In genomic region chr2:20609349-20609994, GRCh38 we compare ENCODE assay signal across 10 cellular contexts. TPM values are rescaled to one million over a fixed set of nuclear protein-coding genes. Genes with fewer than 3 reads are reported as not detected.
A peak's percentile ranks its signal among the peaks of the same experiment; 100 is the strongest.
DNase-seq lines count a peak whose midpoint lies in the region; ATAC-seq and TF ChIP-seq lines count a peak whose summit lies in the region.
"Had no signal": no experiment of that assay in that cellular context is flagged by ENCODE, and none has a peak within 500 bp of the region (broad histone marks: within the 10 kb centered on the region; RNA-seq: fewer than 3 reads in every experiment).

No MANE protein-coding gene starts in this region.

- no peak overlapping the region for H3K27ac Mint-ChIP-seq in nephron progenitor cell
- H3K27ac Mint-ChIP-seq: activated T-cell treated with anti-CD3 and anti-CD28 coated beads, Interleukin-2, amount 50 U/mL, for 24 hours had no signal

- H3K4me1 ChIP-seq in adrenal gland (replicated peaks in 1 of 2): peaks cover 24 to 38% of the 10 kb centered on the region in 2 donors
- peaks cover 41% of the 10 kb centered on the region for H3K4me1 ChIP-seq in right cardiac atrium (ENCODE audit: control insufficient read depth, insufficient read depth, low read length)
- H3K4me1 ChIP-seq in subcutaneous abdominal adipose tissue (ENCODE audit: control insufficient read depth in 5 of 5, insufficient read depth in 5 of 5, low read length in 5 of 5): peaks cover 26 to 74% (median 67%) of the 10 kb centered on the region in 5 donors

- H3K9me3 ChIP-seq in adrenal gland (replicated peaks in 1 of 3) (no peaks in the 10 kb centered on the region), right cardiac atrium (ENCODE audit: control insufficient read depth, low read length) (no peaks in the 10 kb centered on the region), subcutaneous abdominal adipose tissue (ENCODE audit: control insufficient read depth in 5 of 5, low read length in 5 of 5) (no peaks in the 10 kb centered on the region)

- TF ChIP-seq CTCF in adrenal gland (IDR thresholded peaks at IDR 0.05) (peak in 3 of 6 experiments; percentile 13 to 34 (median 17)), nephron progenitor cell (IDR thresholded peaks at IDR 0.05) (no peak)

- no peaks in the 10 kb centered on the region for H3K36me3 ChIP-seq in adrenal gland (replicated peaks in 1 of 2)
- no peaks in the 10 kb centered on the region for H3K36me3 ChIP-seq in subcutaneous abdominal adipose tissue (ENCODE audit: control insufficient read depth in 5 of 5, insufficient read depth in 5 of 5, low read length in 5 of 5)

- peak overlapping the region in 1 of 5 donors; percentile 22 for H3K9ac ChIP-seq in subcutaneous abdominal adipose tissue (ENCODE audit: low read length in 5 of 5)

- no peak overlapping the region for H3K4me3 Mint-ChIP-seq in nephron progenitor cell
- H3K4me3 Mint-ChIP-seq: activated T-cell treated with anti-CD3 and anti-CD28 coated beads, Interleukin-2, amount 50 U/mL, for 24 hours had no signal

- H3K4me1 Mint-ChIP-seq in nephron progenitor cell: peaks cover 64% of the 10 kb centered on the region

- H3K36me3 Mint-ChIP-seq in nephron progenitor cell (ENCODE audit: low read depth): peaks cover 13% of the 10 kb centered on the region

- DNase-seq in NCI-H1436 (lab: John Stamatoyannopoulos, UW): peak; percentile 63
- DNase-seq in adrenal gland: peak; percentile 71 to 85 (median 80)
- peak in 1 of 3 donors; percentile 63 for DNase-seq in right cardiac atrium
- no peak for DNase-seq in middle frontal gyrus (ENCODE audit: extremely low spot score, low spot score)
- no peak for DNase-seq in NCI-H526 (lab: John Stamatoyannopoulos, UW)
- DNase-seq in nephron progenitor cell: no peak
- DNase-seq: activated T-cell treated with anti-CD3 and anti-CD28 coated beads, Interleukin-2, amount 50 U/mL, for 24 hours; hippocampal formation had no signal

- peak overlapping the region in 2 of 5 donors; percentile 23 to 45 for H3K27ac ChIP-seq in adrenal gland
- H3K27ac ChIP-seq in right cardiac atrium (ENCODE audit: low read length): peak overlapping the region; percentile 6
- peak overlapping the region; percentile 34 for H3K27ac ChIP-seq in subcutaneous abdominal adipose tissue (ENCODE audit: low read depth, low read length)

- peaks cover 20% of the 10 kb centered on the region for H3K9me3 Mint-ChIP-seq in nephron progenitor cell

- ATAC-seq in right cardiac atrium: peak; percentile 6 to 21
- ATAC-seq in HG02870 (IDR thresholded peaks at IDR 0.05; ENCODE audit: unreplicated experiment): no peak

- WGBS in adrenal gland, 4 donors: 47 to 58% (median 49%) methylated on average over 4 to 7 of the region's 7 CpGs
- WGBS in right cardiac atrium: 46% methylated on average over 7 of the region's 7 CpGs

- H3K27me3 Mint-ChIP-seq in nephron progenitor cell (ENCODE audit: low read depth, poor library complexity): no peaks in the 10 kb centered on the region
- H3K27me3 Mint-ChIP-seq: activated T-cell treated with anti-CD3 and anti-CD28 coated beads, Interleukin-2, amount 50 U/mL, for 24 hours had no signal

- intact Hi-C loops in adrenal gland (cut with DNase I) (no loop called here), right cardiac atrium (cut with DNase I) (no loop called here)

- H3K4me3 ChIP-seq in adrenal gland: no peak overlapping the region
- no peak overlapping the region for H3K4me3 ChIP-seq in right cardiac atrium (ENCODE audit: low read length)
- no peak overlapping the region for H3K4me3 ChIP-seq in subcutaneous abdominal adipose tissue (ENCODE audit: low read depth in 1 of 5, low read length in 5 of 5)

- H3K27me3 ChIP-seq in adrenal gland: no peaks in the 10 kb centered on the region
- no peaks in the 10 kb centered on the region for H3K27me3 ChIP-seq in right cardiac atrium (ENCODE audit: control insufficient read depth, insufficient read depth)
- no peaks in the 10 kb centered on the region for H3K27me3 ChIP-seq in subcutaneous abdominal adipose tissue (ENCODE audit: control insufficient read depth in 5 of 5, insufficient read depth in 4 of 5, low read length in 5 of 5)

- no peak for TF ChIP-seq POLR2A in adrenal gland (IDR thresholded peaks at IDR 0.05)

RNA-seq across cellular contexts. Expression of gene HS1BP3, which starts 41.4 kb away (rescaled TPM):
- total RNA-seq in adrenal gland: 10 to 100 TPM; 33.0 to 50.1 (median 42.9) TPM
- 10 to 100 TPM; 23.7 to 44.2 (median 29.2) TPM for polyA plus RNA-seq in adrenal gland
- 10 to 100 TPM; 21.8 to 26.4 (median 25.3) TPM for total RNA-seq in right cardiac atrium
- polyA plus RNA-seq in right cardiac atrium: 29.8 TPM

RNA-seq across cellular contexts. Expression of gene GDF7, which starts 57.5 kb away (rescaled TPM):
- 1 to 10 TPM in 3 of 8 donors, under 1 TPM in 5; 0.17 to 1.8 (median 0.51) TPM for total RNA-seq in adrenal gland
- under 1 TPM; 0.22 to 0.30 (median 0.24) TPM for polyA plus RNA-seq in adrenal gland
- total RNA-seq in right cardiac atrium: under 1 TPM; 0.26 to 0.79 (median 0.60) TPM
- 0.25 TPM for polyA plus RNA-seq in right cardiac atrium

Comparison
In these comparisons a context has a peak if more than half of its experiments do, and no peak if none do; other contexts are left out.
1. DNase-seq: peak in NCI-H1436 (single experiment) and adrenal gland (7 of 7); none in middle frontal gyrus (single experiment), NCI-H526 (0 of 2) and nephron progenitor cell (single experiment).